In genomic region chr6:31713991-31714684, GRCh38 we compare ENCODE assay signal across 15 cellular contexts. TPM values are rescaled to one million over a fixed set of nuclear protein-coding genes. Genes with fewer than 3 reads are reported as not detected.
DNase-seq lines count a peak whose midpoint lies in the region; TF ChIP-seq lines count a peak whose summit lies in the region.
"Had no signal": no experiment of that assay in that cellular context is flagged by ENCODE, and none has a peak within 500 bp of the region (broad histone marks: within the 10 kb centered on the region; RNA-seq: fewer than 3 reads in every experiment).

No MANE protein-coding gene starts in this region.

- no peak overlapping the region for H2BK5ac ChIP-seq in mesenchymal stem cell (ENCODE audit: low read depth, low read length, poor library complexity, severe bottlenecking)

- peak overlapping the region in 1 of 2 experiments; percentile 15 for H2BK12ac ChIP-seq in mesenchymal stem cell (ENCODE audit: low read length in 2 of 2)

- peak overlapping the region in 1 of 2 experiments; percentile 50 for H3K18ac ChIP-seq in mesenchymal stem cell (ENCODE audit: low read depth in 1 of 2, low read length in 2 of 2)

- no peaks in the 10 kb centered on the region for H3K9me3 ChIP-seq in PC-9 (ENCODE audit: insufficient read depth, low read depth)
- H3K9me3 ChIP-seq in mesenchymal stem cell (ENCODE audit: control insufficient read depth, low read length), result no peaks in the 10 kb centered on the region
- no peaks in the 10 kb centered on the region for H3K9me3 ChIP-seq in suprapubic skin
- no peaks in the 10 kb centered on the region for H3K9me3 ChIP-seq in SK-N-SH
- H3K9me3 ChIP-seq: adrenal gland had no signal

- intact Hi-C loops in PC-9 (cut with micrococcal nuclease; ENCODE audit: unreplicated experiment), result no loop called here

- H4K8ac ChIP-seq in mesenchymal stem cell (ENCODE audit: low read length), result peak overlapping the region; percentile 84

- no peaks in the 10 kb centered on the region for H3K9me2 ChIP-seq in PC-9 (ENCODE audit: insufficient read depth)
- H3K9me2 ChIP-seq in SK-N-SH, result no peaks in the 10 kb centered on the region

- no TSS peak for BruUV-seq in PC-9 (replicated peaks; lab: Mats Ljungman, UMichigan)

- WGBS in mesenchymal stem cell, result 25% methylated on average over 5 of the region's 5 CpGs
- WGBS in suprapubic skin, result 38% methylated on average over 5 of the region's 5 CpGs
- WGBS in SK-N-SH (ENCODE audit: low lambda C conversion rate), result 64% methylated on average over 5 of the region's 5 CpGs

- H3K36me3 ChIP-seq in PC-9 (ENCODE audit: low read depth) (no peaks in the 10 kb centered on the region), mesenchymal stem cell (ENCODE audit: control insufficient read depth in 1 of 2, insufficient read depth in 2 of 2, low read depth in 1 of 2, low read length in 2 of 2) (peaks cover 0 to 3% of the 10 kb centered on the region in 2 experiments), suprapubic skin (no peaks in the 10 kb centered on the region), SK-N-SH (replicated peaks in 1 of 2; ENCODE audit: control insufficient read depth in 1 of 2, insufficient read depth in 2 of 2, low read length in 1 of 2) (no peaks in the 10 kb centered on the region)
- H3K36me3 ChIP-seq: adrenal gland had no signal

- peaks cover 8% of the 10 kb centered on the region; the same call in 1 of the 2 replicates for H3F3A ChIP-seq in PC-9 (ENCODE audit: insufficient read depth, low read depth)
- peaks cover 3% of the 10 kb centered on the region for H3F3A ChIP-seq in SK-N-SH (replicated peaks; ENCODE audit: insufficient read depth)

- no peak overlapping the region for H2AK5ac ChIP-seq in mesenchymal stem cell (ENCODE audit: low read length, severe bottlenecking)

- TF ChIP-seq POLR2A in suprapubic skin (IDR thresholded peaks at IDR 0.05), result no peak

- H3K4me3 ChIP-seq in PC-9, result no peak overlapping the region
- H3K4me3 ChIP-seq in mesenchymal stem cell (ENCODE audit: insufficient read depth in 1 of 2, low read depth in 1 of 2, low read length in 2 of 2), result no peak overlapping the region
- no peak overlapping the region for H3K4me3 ChIP-seq in suprapubic skin
- H3K4me3 ChIP-seq in SK-N-SH (ENCODE audit: low read depth in 2 of 2, low read length in 1 of 2), result no peak overlapping the region
- H3K4me3 ChIP-seq: adrenal gland had no signal

- H3K4me1 ChIP-seq in PC-9 (replicated peaks; ENCODE audit: insufficient read depth), result peaks cover 20% of the 10 kb centered on the region
- H3K4me1 ChIP-seq in mesenchymal stem cell (ENCODE audit: control insufficient read depth, insufficient read depth, low read depth, low read length), result peaks cover 4% of the 10 kb centered on the region
- peaks cover 77% of the 10 kb centered on the region for H3K4me1 ChIP-seq in suprapubic skin
- H3K4me1 ChIP-seq in SK-N-SH (ENCODE audit: control insufficient read depth in 1 of 2, insufficient read depth in 2 of 2, low read depth in 1 of 2, low read length in 1 of 2), result no peaks in the 10 kb centered on the region
- H3K4me1 ChIP-seq: adrenal gland had no signal

- H3K27ac ChIP-seq in PC-9, result no peak overlapping the region
- H3K27ac ChIP-seq in mesenchymal stem cell (ENCODE audit: low read length, poor library complexity, severe bottlenecking), result no peak overlapping the region
- H3K27ac ChIP-seq in suprapubic skin, result peak overlapping the region; percentile 45
- no peak overlapping the region for H3K27ac ChIP-seq in SK-N-SH (ENCODE audit: low read depth in 2 of 2, low read length in 1 of 2)
- H3K27ac ChIP-seq: adrenal gland had no signal

- H3K79me2 ChIP-seq in PC-9 (ENCODE audit: low read depth) (no peaks in the 10 kb centered on the region), SK-N-SH (ENCODE audit: insufficient read depth) (no peaks in the 10 kb centered on the region)

- no peak overlapping the region for H3K14ac ChIP-seq in mesenchymal stem cell (ENCODE audit: low read length in 2 of 2)

- H3K79me1 ChIP-seq in mesenchymal stem cell (replicated peaks; ENCODE audit: low read length, poor library complexity, severe bottlenecking), result no peaks in the 10 kb centered on the region

- no peak overlapping the region for H3K4me2 ChIP-seq in PC-9
- no peak overlapping the region for H3K4me2 ChIP-seq in mesenchymal stem cell (ENCODE audit: low read length, poor library complexity, severe bottlenecking)
- no peak overlapping the region for H3K4me2 ChIP-seq in SK-N-SH

- TF ChIP-seq CTCF in PC-9 (conservative IDR thresholded peaks at IDR 0.05), result no peak
- TF ChIP-seq CTCF in suprapubic skin (IDR thresholded peaks at IDR 0.05), result no peak
- TF ChIP-seq CTCF in SK-N-SH (IDR thresholded peaks at IDR 0.05), result no peak

- H3K27me3 ChIP-seq in PC-9 (ENCODE audit: insufficient read depth, low read depth), result no peaks in the 10 kb centered on the region
- H3K27me3 ChIP-seq in mesenchymal stem cell (ENCODE audit: control insufficient read depth in 1 of 2, insufficient read depth in 1 of 2, low read length in 2 of 2), result peaks cover 38 to 41% of the 10 kb centered on the region in 2 experiments
- H3K27me3 ChIP-seq in suprapubic skin, result no peaks in the 10 kb centered on the region
- no peaks in the 10 kb centered on the region for H3K27me3 ChIP-seq in SK-N-SH (ENCODE audit: insufficient read depth)
- H3K27me3 ChIP-seq: adrenal gland had no signal

- no peak overlapping the region for H3K9ac ChIP-seq in mesenchymal stem cell (ENCODE audit: low read length)
- no peak overlapping the region for H3K9ac ChIP-seq in SK-N-SH

- no peak overlapping the region for H2BK120ac ChIP-seq in mesenchymal stem cell (ENCODE audit: low read depth, low read length)

- no peak overlapping the region for H4K91ac ChIP-seq in mesenchymal stem cell (ENCODE audit: low read length)

- DNase-seq in NCI-H146 (lab: John Stamatoyannopoulos, UW) (peak; percentile 41), NCI-H146 treated with DMSO at 0.1 percent for 48 hours (lab: John Stamatoyannopoulos, UW; ENCODE audit: unreplicated experiment) (no peak), PC-9 (no peak), mesenchymal stem cell (no peak), suprapubic skin (ENCODE audit: low spot score in 2 of 2) (no peak), SK-N-SH (no peak), cerebellar cortex (ENCODE audit: low spot score) (no peak), GOT3 (lab: John Stamatoyannopoulos, UW) (no peak)
- DNase-seq: 8988T, activated B cell treated with CpG ODN at 0.5 μM for 24 hours, adrenal gland, cortex of kidney, NCI-H2029 had no signal

- TF ChIP-seq EP300 in suprapubic skin (IDR thresholded peaks at IDR 0.05) (no peak), SK-N-SH (IDR thresholded peaks at IDR 0.05; ENCODE audit: borderline replicate concordance in 1 of 2, low read depth in 1 of 2, low read length in 1 of 2) (no peak)

- peak overlapping the region in 1 of 2 experiments; percentile 43 for H3K4ac ChIP-seq in mesenchymal stem cell (ENCODE audit: low read depth in 1 of 2, low read length in 2 of 2)

- H2AFZ ChIP-seq in PC-9 (peak overlapping the region; percentile 68), mesenchymal stem cell (ENCODE audit: low read depth, low read length) (peak overlapping the region; percentile 78), SK-N-SH (ENCODE audit: low read depth) (no peak overlapping the region)

- POLR2A ChIA-PET in PC-9 (lab: Charles Lee; ENCODE audit: unreplicated experiment), result no interaction called here
- POLR2A ChIA-PET in SK-N-SH (lab: Yijun Ruan, JAX), result no interaction called here

- CTCF ChIA-PET in PC-9 (lab: Charles Lee), result no interaction called here
- CTCF ChIA-PET in SK-N-SH (lab: Yijun Ruan, JAX), result interaction anchor here (1.1 to 1.5 kb wide), 4 partner anchors 10 to 77 kb away, joined by 3 to 4 read pairs (median 3); no protein-coding TSS in a partner anchor

- H2BK15ac ChIP-seq in mesenchymal stem cell (ENCODE audit: low read depth, poor library complexity, severe bottlenecking), result no peak overlapping the region

- H3K23ac ChIP-seq in mesenchymal stem cell (ENCODE audit: low read length in 2 of 2), result peak overlapping the region in 1 of 2 experiments; percentile 14

- no peak for TF ChIP-seq RAD21 in SK-N-SH (IDR thresholded peaks at IDR 0.05; ENCODE audit: low read length)

- H4K20me1 ChIP-seq in PC-9 (ENCODE audit: insufficient read depth), result no peaks in the 10 kb centered on the region
- no peaks in the 10 kb centered on the region for H4K20me1 ChIP-seq in SK-N-SH (ENCODE audit: insufficient read depth)

TF ChIP-seq in SK-N-SH, 30 proteins besides CTCF, POLR2A, EP300 and RAD21 (continues in another document):
- TF ChIP-seq RXRA (IDR thresholded peaks at IDR 0.05; ENCODE audit: borderline replicate concordance, low read depth), result no peak

RNA-seq across cellular contexts. Expression of gene LY6G6D, which starts 1.0 kb away (rescaled TPM):
- not detected in 2 replicates for total RNA-seq in PC-9 (2021)
- not detected for polyA plus RNA-seq in mesenchymal stem cell (2013, experiment 1 of 2)
- polyA plus RNA-seq in mesenchymal stem cell (2013, experiment 2 of 2), result not detected
- 10 to 100 TPM in 1 of 4 donors, 1 to 10 TPM in 1, not detected in 2; 5.5 to 30.8 TPM for total RNA-seq in suprapubic skin
- not detected in 2 replicates for polyA plus RNA-seq in SK-N-SH (2012; rRNA removed)
- polyA plus RNA-seq in SK-N-SH (2012; cell fraction: cytosol; rRNA removed), result not detected in 2 replicates
- polyA plus RNA-seq in SK-N-SH (2012; cell fraction: nucleus; rRNA removed), result not detected in 2 replicates
- total RNA-seq: activated B cell treated with CpG ODN at 0.5 μM for 24 hours, adrenal gland, myocyte, skeletal muscle tissue had no signal
- polyA plus RNA-seq: adrenal gland had no signal

RNA-seq across cellular contexts. Expression of gene LY6G6C, which starts 7.4 kb away (rescaled TPM):
- total RNA-seq in PC-9 (2021) (1.2 and 2.1 TPM in 2 replicates), suprapubic skin (100 to 1,000 TPM in 3 of 4 donors, 10 to 100 TPM in 1; 80.0 to 376 (median 338) TPM)
- polyA plus RNA-seq in mesenchymal stem cell (2013, experiment 1 of 2), result 0.07 TPM
- 0.10 TPM for polyA plus RNA-seq in mesenchymal stem cell (2013, experiment 2 of 2)
- 0.08 TPM in 1 of 2 replicates, not detected in the other for polyA plus RNA-seq in SK-N-SH (2012; rRNA removed)
- polyA plus RNA-seq in SK-N-SH (2012; cell fraction: cytosol; rRNA removed), result not detected in 2 replicates
- 0.36 and 0.37 TPM in 2 replicates for polyA plus RNA-seq in SK-N-SH (2012; cell fraction: nucleus; rRNA removed)
- total RNA-seq: activated B cell treated with CpG ODN at 0.5 μM for 24 hours, adrenal gland, myocyte, skeletal muscle tissue had no signal
- polyA plus RNA-seq: adrenal gland had no signal

RNA-seq across cellular contexts. Expression of gene LY6G6F, which starts 7.5 kb away (rescaled TPM):
- total RNA-seq in PC-9 (2021), result not detected in 2 replicates
- not detected for polyA plus RNA-seq in mesenchymal stem cell (2013, experiment 1 of 2)
- polyA plus RNA-seq in mesenchymal stem cell (2013, experiment 2 of 2), result not detected
- not detected for total RNA-seq in suprapubic skin
- not detected in 2 replicates for polyA plus RNA-seq in SK-N-SH (2012; rRNA removed)
- polyA plus RNA-seq in SK-N-SH (2012; cell fraction: cytosol; rRNA removed), result not detected in 2 replicates
- not detected in 2 replicates for polyA plus RNA-seq in SK-N-SH (2012; cell fraction: nucleus; rRNA removed)
- total RNA-seq: activated B cell treated with CpG ODN at 0.5 μM for 24 hours, adrenal gland, myocyte, skeletal muscle tissue had no signal
- polyA plus RNA-seq: adrenal gland had no signal

RNA-seq across cellular contexts. Expression of gene MPIG6B, which starts 9.0 kb away (rescaled TPM):
- total RNA-seq in PC-9 (2021) (0.43 and 0.59 TPM in 2 replicates), suprapubic skin (1 to 10 TPM; 1.6 to 4.6 (median 4.5) TPM)
- not detected for polyA plus RNA-seq in mesenchymal stem cell (2013, experiment 1 of 2)
- not detected for polyA plus RNA-seq in mesenchymal stem cell (2013, experiment 2 of 2)
- polyA plus RNA-seq in SK-N-SH (2012; rRNA removed), result not detected in 2 replicates
- not detected in 2 replicates for polyA plus RNA-seq in SK-N-SH (2012; cell fraction: cytosol; rRNA removed)
- not detected in 2 replicates for polyA plus RNA-seq in SK-N-SH (2012; cell fraction: nucleus; rRNA removed)
- total RNA-seq: activated B cell treated with CpG ODN at 0.5 μM for 24 hours, myocyte had no signal

RNA-seq across cellular contexts. Expression of gene ABHD16A, which starts 11.0 kb away (rescaled TPM):
- total RNA-seq in PC-9 (2021) (31.3 and 35.2 TPM in 2 replicates), suprapubic skin (10 to 100 TPM; 49.4 to 68.2 (median 57.3) TPM)
- polyA plus RNA-seq in mesenchymal stem cell (2013, experiment 1 of 2), result 36.9 TPM
- 39.6 TPM for polyA plus RNA-seq in mesenchymal stem cell (2013, experiment 2 of 2)
- polyA plus RNA-seq in SK-N-SH (2012; rRNA removed), result 49.3 and 52.9 TPM in 2 replicates
- 23.6 and 32.2 TPM in 2 replicates for polyA plus RNA-seq in SK-N-SH (2012; cell fraction: cytosol; rRNA removed)
- 107 and 109 TPM in 2 replicates for polyA plus RNA-seq in SK-N-SH (2012; cell fraction: nucleus; rRNA removed)

Comparison
In these comparisons a context has a peak if more than half of its experiments do, and no peak if none do; other contexts are left out.
1. RNA of gene LY6G6C, which starts 7.4 kb away (total RNA-seq): 80.0 to 376 TPM in suprapubic skin; 1.2 to 2.1 TPM in PC-9; every median in the first group is over 10 times any median in the second.